ENCODE assay signal across 8 cellular contexts in the genomic region with DNA sequence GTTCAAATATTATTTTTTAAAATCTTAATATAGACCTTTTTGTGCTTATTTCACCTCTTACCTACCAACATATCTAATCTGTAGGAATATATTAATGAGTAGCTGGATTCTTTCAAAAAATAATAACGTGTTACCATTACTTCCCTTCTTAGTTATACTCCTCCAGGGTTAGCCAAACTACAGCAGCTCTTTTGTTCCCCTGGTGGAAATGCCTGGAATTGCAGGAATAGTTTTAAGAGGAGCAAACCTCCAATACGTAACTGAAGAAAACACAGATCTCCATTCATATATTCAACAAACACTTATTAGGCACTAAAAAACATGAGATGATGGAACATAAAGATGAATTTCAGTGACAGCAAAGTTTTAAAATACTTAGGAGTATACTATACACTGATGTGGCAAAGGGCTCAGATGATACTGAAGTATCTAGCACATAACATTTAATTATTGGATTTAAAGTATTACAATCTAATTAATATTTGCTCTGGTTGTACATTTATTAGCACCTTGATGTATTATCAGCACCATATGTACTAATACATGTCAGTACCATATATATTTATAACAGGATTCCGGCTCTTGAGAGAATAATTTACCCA.
A peak's percentile ranks its signal among the peaks of the same experiment; 100 is the strongest.
DNase-seq lines count a peak whose midpoint lies in the region; ATAC-seq and TF ChIP-seq lines count a peak whose summit lies in the region.

No MANE protein-coding gene starts in this region.

- TF ChIP-seq CTCF in AG09319 (IDR thresholded peaks at IDR 0.05; ENCODE audit: low read depth, low read length) (peak; percentile 10), epithelial cell of esophagus (IDR thresholded peaks at IDR 0.05; ENCODE audit: insufficient read depth, low read depth, low read length, missing control alignments) (peak; percentile 57)

- H3K4me3 ChIP-seq in epithelial cell of esophagus (ENCODE audit: low read length), result no peak overlapping the region

- DNase-seq in AG09319 (ENCODE audit: extremely low read depth, low read depth), result no peak
- peak; percentile 4 to 50 for DNase-seq in NCI-H526 (lab: John Stamatoyannopoulos, UW)
- peak; percentile 35 for DNase-seq in epithelial cell of esophagus (ENCODE audit: low read depth)
- DNase-seq in NK-92 (lab: John Stamatoyannopoulos, UW; ENCODE audit: unreplicated experiment), result no peak
- no peak for DNase-seq in mucosa of gallbladder (ENCODE audit: low spot score)
- DNase-seq in NCI-H2196 (lab: John Stamatoyannopoulos, UW; ENCODE audit: unreplicated experiment), result no peak
- DNase-seq in dedifferentiated amniotic fluid mesenchymal stem cell (ENCODE audit: extremely low spot score), result no peak

- ATAC-seq in GM18868 (IDR thresholded peaks at IDR 0.05; ENCODE audit: unreplicated experiment), result peak; percentile 64

Comparison
In these comparisons a context has a peak if more than half of its experiments do, and no peak if none do; other contexts are left out.
1. DNase-seq: peak in NCI-H526 (2 of 2) and epithelial cell of esophagus (single experiment); none in AG09319 (single experiment), NK-92 (single experiment), mucosa of gallbladder (single experiment), NCI-H2196 (single experiment) and dedifferentiated amniotic fluid mesenchymal stem cell (single experiment).